In genomic region chr2:52495816-52496215, GRCh38 we compare ENCODE assay signal across 7 cellular contexts.
"Had no signal": no experiment of that assay in that cellular context is flagged by ENCODE, and none has a peak within 500 bp of the region (broad histone marks: within the 10 kb centered on the region; RNA-seq: fewer than 3 reads in every experiment).

No MANE protein-coding gene starts in this region.

- H3K4me1 Mint-ChIP-seq: IgD-negative memory B cell had no signal

- H3K4me3 ChIP-seq: K562 had no signal

- H3K27ac ChIP-seq: HL-60 had no signal

- H3K27me3 Mint-ChIP-seq: IgD-negative memory B cell had no signal

- DNase-seq: IMR-90, KBM-7, KG1 had no signal

- H3K4me3 Mint-ChIP-seq: IgD-negative memory B cell had no signal

- FAIRE-seq: HTR-8/SVneo, K562 had no signal

- ATAC-seq: K562 had no signal

- H3K27ac Mint-ChIP-seq: IgD-negative memory B cell had no signal
